Comparison of ENCODE assay signal across 28 cellular contexts in genomic region chr4:78254893-78255292, GRCh38.
"Had no signal": no experiment of that assay in that cellular context is flagged by ENCODE, and none has a peak within 500 bp of the region (broad histone marks: within the 10 kb centered on the region; RNA-seq: fewer than 3 reads in every experiment).

No MANE protein-coding gene starts in this region.

- H3K36me3 ChIP-seq: ascending aorta, breast epithelium had no signal

- H3K27ac ChIP-seq: ascending aorta, breast epithelium, cardiac muscle cell, coronary artery, dorsolateral prefrontal cortex had no signal

- H3K27ac Mint-ChIP-seq: activated CD4-positive, alpha-beta memory T cell treated with anti-CD3 and anti-CD28 coated beads, Interleukin-2, amount 10 ng/mL, durations not matched to agents 7 days and 5 days; activated CD4-positive, alpha-beta T cell treated with anti-CD3 and anti-CD28 coated beads for 36 hours; activated CD4-positive, alpha-beta T cell treated with anti-CD3 and anti-CD28 coated beads, Interleukin-2, amount 10 ng/mL, durations not matched to agents 24 days and 14 days; activated naive CD4-positive, alpha-beta T cell treated with anti-CD3 and anti-CD28 coated beads, Interleukin-2, amount 10 ng/mL, durations not matched to agents 7 days and 5 days; activated naive CD4-positive, alpha-beta T cell treated with anti-CD3 and anti-CD28 coated beads, Interleukin-2, amount 50 U/mL, for 72 hours; activated naive CD8-positive, alpha-beta T cell treated with anti-CD3 and anti-CD28 coated beads, Interleukin-2, amount 10 ng/mL, durations not matched to agents 7 days and 5 days; activated T-cell treated with anti-CD3 and anti-CD28 coated beads, Interleukin-2, amount 50 U/mL, for 24 hours; activated T-cell treated with anti-CD3 and anti-CD28 coated beads, Interleukin-2, amount 50 U/mL, for 72 hours; brain; dendritic cell treated with granulocyte-macrophage colony-stimulating factor and Interleukin-4, amounts not matched to agents 40 ng/mL and 50 ng/mL, for 4 days; endodermal cell had no signal

- H3K4me1 ChIP-seq: ascending aorta, breast epithelium had no signal

- H3K4me3 Mint-ChIP-seq: activated CD4-positive, alpha-beta memory T cell treated with anti-CD3 and anti-CD28 coated beads, Interleukin-2, amount 10 ng/mL, durations not matched to agents 7 days and 5 days; activated CD4-positive, alpha-beta T cell treated with anti-CD3 and anti-CD28 coated beads for 36 hours; activated CD4-positive, alpha-beta T cell treated with anti-CD3 and anti-CD28 coated beads, Interleukin-2, amount 10 ng/mL, durations not matched to agents 24 days and 14 days; activated naive CD4-positive, alpha-beta T cell treated with anti-CD3 and anti-CD28 coated beads, Interleukin-2, amount 10 ng/mL, durations not matched to agents 7 days and 5 days; activated naive CD8-positive, alpha-beta T cell treated with anti-CD3 and anti-CD28 coated beads, Interleukin-2, amount 10 ng/mL, durations not matched to agents 7 days and 5 days; activated T-cell treated with anti-CD3 and anti-CD28 coated beads, Interleukin-2, amount 50 U/mL, for 24 hours; activated T-cell treated with anti-CD3 and anti-CD28 coated beads, Interleukin-2, amount 50 U/mL, for 72 hours; brain; dendritic cell treated with granulocyte-macrophage colony-stimulating factor and Interleukin-4, amounts not matched to agents 40 ng/mL and 50 ng/mL, for 4 days; endodermal cell had no signal

- H3K9me3 ChIP-seq: ascending aorta had no signal

- DNase-seq: activated CD4-positive, alpha-beta memory T cell treated with anti-CD3 and anti-CD28 coated beads, Interleukin-2, amount 10 ng/mL, durations not matched to agents 7 days and 5 days; activated CD4-positive, alpha-beta T cell treated with anti-CD3 and anti-CD28 coated beads for 36 hours; activated CD4-positive, alpha-beta T cell treated with anti-CD3 and anti-CD28 coated beads, Interleukin-2, amount 10 ng/mL, durations not matched to agents 24 days and 14 days; activated CD4-positive, CD25-positive, alpha-beta regulatory T cell; activated CD4-positive, CD25-positive, alpha-beta regulatory T cell treated with anti-CD3 and anti-CD28 coated beads, Interleukin-2, amount 50 U/mL, for 72 hours; activated CD8-positive, alpha-beta memory T cell treated with anti-CD3 and anti-CD28 coated beads, Interleukin-2, amount 50 U/mL, for 48 hours; activated gamma-delta T cell; activated naive CD4-positive, alpha-beta T cell; activated naive CD4-positive, alpha-beta T cell treated with anti-CD3 and anti-CD28 coated beads, Interleukin-2, amount 10 ng/mL, durations not matched to agents 7 days and 5 days; activated naive CD8-positive, alpha-beta T cell treated with anti-CD3 and anti-CD28 coated beads, Interleukin-2, amount 10 ng/mL, durations not matched to agents 7 days and 5 days; activated T-cell treated with anti-CD3 and anti-CD28 coated beads for 4 hours; activated T-cell treated with anti-CD3 and anti-CD28 coated beads, Interleukin-2, amount 50 U/mL, for 24 hours; activated T-cell treated with anti-CD3 and anti-CD28 coated beads, Interleukin-2, amount 50 U/mL, for 72 hours; central memory CD4-positive, alpha-beta T cell; cerebellar nuclear complex; dorsolateral prefrontal cortex; effector memory CD4-positive, alpha-beta T cell; endodermal cell; foreskin fibroblast; head of caudate nucleus; hippocampal formation had no signal

- H3K27me3 Mint-ChIP-seq: activated CD4-positive, alpha-beta memory T cell treated with anti-CD3 and anti-CD28 coated beads, Interleukin-2, amount 10 ng/mL, durations not matched to agents 7 days and 5 days; activated CD4-positive, alpha-beta T cell treated with anti-CD3 and anti-CD28 coated beads for 36 hours; activated CD4-positive, alpha-beta T cell treated with anti-CD3 and anti-CD28 coated beads, Interleukin-2, amount 10 ng/mL, durations not matched to agents 24 days and 14 days; activated naive CD4-positive, alpha-beta T cell treated with anti-CD3 and anti-CD28 coated beads, Interleukin-2, amount 10 ng/mL, durations not matched to agents 7 days and 5 days; activated T-cell treated with anti-CD3 and anti-CD28 coated beads, Interleukin-2, amount 50 U/mL, for 24 hours; brain; dendritic cell treated with granulocyte-macrophage colony-stimulating factor and Interleukin-4, amounts not matched to agents 40 ng/mL and 50 ng/mL, for 4 days had no signal

- H3K36me3 Mint-ChIP-seq: activated naive CD4-positive, alpha-beta T cell treated with anti-CD3 and anti-CD28 coated beads, Interleukin-2, amount 10 ng/mL, durations not matched to agents 7 days and 5 days; activated naive CD4-positive, alpha-beta T cell treated with anti-CD3 and anti-CD28 coated beads, Interleukin-2, amount 50 U/mL, for 72 hours; activated naive CD8-positive, alpha-beta T cell treated with anti-CD3 and anti-CD28 coated beads, Interleukin-2, amount 10 ng/mL, durations not matched to agents 7 days and 5 days had no signal

- H3K4me3 ChIP-seq: ascending aorta, breast epithelium, cardiac muscle cell, coronary artery, dorsolateral prefrontal cortex had no signal

- H3K4me1 Mint-ChIP-seq: activated CD4-positive, alpha-beta memory T cell treated with anti-CD3 and anti-CD28 coated beads, Interleukin-2, amount 10 ng/mL, durations not matched to agents 7 days and 5 days; activated CD4-positive, alpha-beta T cell treated with anti-CD3 and anti-CD28 coated beads for 36 hours; activated CD4-positive, alpha-beta T cell treated with anti-CD3 and anti-CD28 coated beads, Interleukin-2, amount 10 ng/mL, durations not matched to agents 24 days and 14 days; activated naive CD4-positive, alpha-beta T cell treated with anti-CD3 and anti-CD28 coated beads, Interleukin-2, amount 10 ng/mL, durations not matched to agents 7 days and 5 days; activated naive CD8-positive, alpha-beta T cell treated with anti-CD3 and anti-CD28 coated beads, Interleukin-2, amount 10 ng/mL, durations not matched to agents 7 days and 5 days; endodermal cell had no signal

- H3K27me3 ChIP-seq: ascending aorta, breast epithelium, cardiac muscle cell, dorsolateral prefrontal cortex had no signal
